8 cellular contexts compared by ENCODE assay signal in the genomic region with DNA sequence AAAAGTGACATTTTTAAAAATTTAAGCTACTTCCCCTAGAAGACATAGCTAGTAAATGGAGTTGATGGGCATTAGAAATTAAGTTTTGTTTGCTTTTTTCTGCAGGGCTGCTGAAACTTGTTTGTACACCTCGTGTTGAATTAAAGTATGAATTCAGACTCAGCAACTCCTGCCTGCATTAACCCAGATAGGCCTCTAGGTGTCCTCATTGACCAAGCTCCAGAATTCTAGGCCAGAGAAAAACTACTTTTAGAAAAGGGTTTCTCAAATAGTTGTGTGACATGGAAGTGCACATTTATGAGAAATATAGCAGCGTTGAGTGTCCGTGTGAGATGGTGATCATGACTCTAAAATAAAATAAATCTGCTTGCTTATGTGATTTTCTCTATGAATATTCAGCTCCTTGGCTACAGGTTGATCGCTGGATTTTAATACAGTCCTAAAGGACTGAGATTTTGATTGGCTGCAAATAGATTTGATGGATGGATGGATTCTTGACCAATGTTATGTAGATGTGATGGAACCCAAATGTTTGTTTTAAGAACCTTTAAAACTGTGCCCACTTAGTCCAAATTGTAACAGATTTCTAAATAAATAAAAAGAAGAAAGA. TPM values are rescaled to one million over a fixed set of nuclear protein-coding genes. Genes with fewer than 3 reads are reported as not detected.
DNase-seq lines count a peak whose midpoint lies in the region; TF ChIP-seq lines count a peak whose summit lies in the region.

No MANE protein-coding gene starts in this region.

- H3K18ac ChIP-seq in H9 (ENCODE audit: insufficient read length, low read depth, low read length) = no peak overlapping the region

- no peak overlapping the region for H2BK120ac ChIP-seq in H9 (ENCODE audit: low read depth, low read length, poor library complexity, severe bottlenecking)

- no peak overlapping the region for H3T11ph ChIP-seq in H9 (ENCODE audit: low read length)

- H3K23ac ChIP-seq in H9 (ENCODE audit: insufficient read length, low read depth, low read length) = no peak overlapping the region

- H2BK12ac ChIP-seq in H9 (ENCODE audit: insufficient read length, low read depth, low read length) = no peak overlapping the region

- H4K8ac ChIP-seq in H9 (replicated peaks; ENCODE audit: insufficient read length, low read depth, low read length) = no peak overlapping the region

- H3K27ac Mint-ChIP-seq in H9 = no peak overlapping the region
- no peak overlapping the region for H3K27ac Mint-ChIP-seq in activated naive CD4-positive, alpha-beta T cell treated with anti-CD3 and anti-CD28 coated beads for 36 hours
- no peak overlapping the region for H3K27ac Mint-ChIP-seq in progenitor cell of endocrine pancreas

- intact Hi-C loops in activated naive CD4-positive, alpha-beta T cell treated with anti-CD3 and anti-CD28 coated beads for 36 hours (cut with micrococcal nuclease) = loop anchor here (1.0 to 5.0 kb wide), 9 partner anchors 38 to 786 kb away; no protein-coding TSS in a partner anchor
- intact Hi-C loops in head of caudate nucleus (cut with DNase I) = loop anchor here (1.0 to 10.0 kb wide), 3 partner anchors 145 to 511 kb away; no protein-coding TSS in a partner anchor

- no peak overlapping the region for H3K4ac ChIP-seq in H9 (ENCODE audit: low read depth, low read length)

- no peaks in the 10 kb centered on the region for H3K79me1 ChIP-seq in H9 (ENCODE audit: insufficient read depth, low read depth, low read length, poor library complexity, severe bottlenecking)

- H3K56ac ChIP-seq in H9 (ENCODE audit: insufficient read length, low read depth, low read length) = no peak overlapping the region

- no peak overlapping the region for H3K27ac ChIP-seq in H9 (ENCODE audit: insufficient read length, low read depth, low read length)

- no peak overlapping the region for H4K91ac ChIP-seq in H9 (ENCODE audit: insufficient read length, low read depth, low read length)

- peaks cover 24 to 26% of the 10 kb centered on the region in 2 experiments for H3K4me1 Mint-ChIP-seq in H9
- H3K4me1 Mint-ChIP-seq in activated naive CD4-positive, alpha-beta T cell treated with anti-CD3 and anti-CD28 coated beads for 36 hours (ENCODE audit: low read depth) = peaks cover 11% of the 10 kb centered on the region
- H3K4me1 Mint-ChIP-seq in progenitor cell of endocrine pancreas (ENCODE audit: low read depth) = peaks cover 5% of the 10 kb centered on the region

- no peak overlapping the region for H3K4me2 ChIP-seq in H9 (ENCODE audit: insufficient read depth, insufficient read length, low read length)

- no peaks in the 10 kb centered on the region for H3K36me3 Mint-ChIP-seq in H9 (ENCODE audit: insufficient read depth in 1 of 3, low read depth in 3 of 3)
- no peaks in the 10 kb centered on the region for H3K36me3 Mint-ChIP-seq in activated naive CD4-positive, alpha-beta T cell treated with anti-CD3 and anti-CD28 coated beads for 36 hours (ENCODE audit: low read depth)
- H3K36me3 Mint-ChIP-seq in progenitor cell of endocrine pancreas (ENCODE audit: insufficient read depth) = no peaks in the 10 kb centered on the region

- no peak overlapping the region for H4K5ac ChIP-seq in H9 (ENCODE audit: insufficient read length, low read depth, low read length)

- WGBS in H9 (ENCODE audit: extremely low coverage, insufficient read length, low lambda C conversion rate) = no CpG with 5 or more reads among the region's 4 CpGs

- no peaks in the 10 kb centered on the region for H4K20me1 ChIP-seq in H9 (ENCODE audit: control insufficient read depth, insufficient read depth, insufficient read length)

- no peak overlapping the region for H3K9ac ChIP-seq in H9 (ENCODE audit: extremely low read depth, insufficient read length, low read length)

- no peak overlapping the region for H2BK20ac ChIP-seq in H9 (ENCODE audit: low read depth, low read length, poor library complexity, severe bottlenecking)

- H2AK5ac ChIP-seq in H9 (ENCODE audit: insufficient read length, low read length) = no peak overlapping the region

- peak; percentile 94 for TF ChIP-seq CTCF in H9 (conservative IDR thresholded peaks at IDR 0.05)
- TF ChIP-seq CTCF in progenitor cell of endocrine pancreas (IDR thresholded peaks at IDR 0.05; ENCODE audit: unreplicated experiment) = peak; percentile 97

- CTCF ChIA-PET in activated naive CD4-positive, alpha-beta T cell treated with anti-CD3 and anti-CD28 coated beads for 36 hours (lab: Charles Lee) = interaction anchor here (0.5 to 9.6 kb wide), 58 partner anchors 9 to 514 kb away, joined by 3 to 312 read pairs (median 4); partner anchors contain the start of genes FRMD4B and LMOD3

- DNase-seq in NCI-H1105 treated with DMSO at 0.1 percent for 48 hours (lab: John Stamatoyannopoulos, UW) = peak; percentile 26
- no peak for DNase-seq in NCI-H1105 (lab: John Stamatoyannopoulos, UW)
- no peak for DNase-seq in H9
- peak; percentile 4 for DNase-seq in NCI-H526 treated with DMSO at 0.1 percent for 48 hours (lab: John Stamatoyannopoulos, UW)
- DNase-seq in activated naive CD4-positive, alpha-beta T cell treated with anti-CD3 and anti-CD28 coated beads for 36 hours = peak; percentile 56
- DNase-seq in head of caudate nucleus = peak in 29 of 42 donors; percentile 13 to 83 (median 53)
- no peak for DNase-seq in progenitor cell of endocrine pancreas (ENCODE audit: low spot score, unreplicated experiment)
- no peak for DNase-seq in NCI-H187 (lab: John Stamatoyannopoulos, UW)

- H3K14ac ChIP-seq in H9 (ENCODE audit: insufficient read depth, low read length) = no peak overlapping the region

- H3K9me3 ChIP-seq in H9 (ENCODE audit: control insufficient read depth, low read depth, low read length) = no peaks in the 10 kb centered on the region

- no peak overlapping the region for H2BK5ac ChIP-seq in H9 (ENCODE audit: insufficient read length, low read length)

- H3K4me3 Mint-ChIP-seq in H9 (no peak overlapping the region), progenitor cell of endocrine pancreas (ENCODE audit: low read depth) (no peak overlapping the region)
- H3K4me3 Mint-ChIP-seq in activated naive CD4-positive, alpha-beta T cell treated with anti-CD3 and anti-CD28 coated beads for 36 hours = no peak overlapping the region

- H3K9me3 Mint-ChIP-seq in H9 (no peaks in the 10 kb centered on the region), progenitor cell of endocrine pancreas (ENCODE audit: low read depth) (no peaks in the 10 kb centered on the region)
- no peaks in the 10 kb centered on the region for H3K9me3 Mint-ChIP-seq in activated naive CD4-positive, alpha-beta T cell treated with anti-CD3 and anti-CD28 coated beads for 36 hours

- no peaks in the 10 kb centered on the region for H3K23me2 ChIP-seq in H9 (ENCODE audit: insufficient read length, low read depth, low read length, poor library complexity, severe bottlenecking)

- no peak overlapping the region for H2AFZ ChIP-seq in H9 (ENCODE audit: low read length)

- no peaks in the 10 kb centered on the region for H3K27me3 ChIP-seq in H9 (ENCODE audit: insufficient read depth, low read length)

- no peaks in the 10 kb centered on the region for H3K27me3 Mint-ChIP-seq in H9 (ENCODE audit: low read depth)
- H3K27me3 Mint-ChIP-seq in activated naive CD4-positive, alpha-beta T cell treated with anti-CD3 and anti-CD28 coated beads for 36 hours (ENCODE audit: low read depth) = peaks cover 1% of the 10 kb centered on the region
- H3K27me3 Mint-ChIP-seq in progenitor cell of endocrine pancreas = no peaks in the 10 kb centered on the region

- no peaks in the 10 kb centered on the region for H3K4me1 ChIP-seq in H9 (ENCODE audit: insufficient read depth, low read length)

- no peaks in the 10 kb centered on the region for H3K79me2 ChIP-seq in H9 (ENCODE audit: insufficient read depth, low read length)

- H2BK15ac ChIP-seq in H9 (ENCODE audit: low read depth, low read length) = no peak overlapping the region

RNA-seq across cellular contexts. Expression of gene LMOD3, which starts 39.3 kb away (rescaled TPM):
- total RNA-seq in H9 (2021) (not detected in 2 replicates), progenitor cell of endocrine pancreas (not detected in 2 replicates)
- not detected for total RNA-seq in activated naive CD4-positive, alpha-beta T cell treated with anti-CD3 and anti-CD28 coated beads for 36 hours

Comparison
In these comparisons a context has a peak if more than half of its experiments do, and no peak if none do; other contexts are left out.
1. DNase-seq: peak in NCI-H1105 treated with DMSO at 0.1 percent for 48 hours (single experiment), NCI-H526 treated with DMSO at 0.1 percent for 48 hours (single experiment), activated naive CD4-positive, alpha-beta T cell treated with anti-CD3 and anti-CD28 coated beads for 36 hours (single experiment) and head of caudate nucleus (29 of 42); none in NCI-H1105 (single experiment), H9 (single experiment), progenitor cell of endocrine pancreas (single experiment) and NCI-H187 (0 of 2).